In genomic region chr7:41809487-41810257, GRCh38 we compare ENCODE assay signal across 11 cellular contexts.
DNase-seq lines count a peak whose midpoint lies in the region; ATAC-seq and TF ChIP-seq lines count a peak whose summit lies in the region.
"Had no signal": no experiment of that assay in that cellular context is flagged by ENCODE, and none has a peak within 500 bp of the region (broad histone marks: within the 10 kb centered on the region; RNA-seq: fewer than 3 reads in every experiment).

No MANE protein-coding gene starts in this region.

- peaks cover 2% of the 10 kb centered on the region for H3K36me3 Mint-ChIP-seq in T-helper 2 cell treated with Interferon-gamma antibody and Interleukin-4, amounts not matched to agents 5 μg/mL and 100 μg/mL, for 36 hours (ENCODE audit: low read depth)

- H3K4me1 Mint-ChIP-seq in T-helper 2 cell treated with Interferon-gamma antibody and Interleukin-4, amounts not matched to agents 5 μg/mL and 100 μg/mL, for 36 hours (ENCODE audit: low read depth): peaks cover 6% of the 10 kb centered on the region

- H3K4me3 ChIP-seq in fibroblast of the aortic adventitia (ENCODE audit: low read depth, low read length): no peak overlapping the region
- H3K4me3 ChIP-seq: K562 had no signal

- no peak for TF ChIP-seq CTCF in fibroblast of the aortic adventitia (IDR thresholded peaks at IDR 0.05; ENCODE audit: insufficient read depth, low read length)

- H3K27me3 Mint-ChIP-seq in T-helper 2 cell treated with Interferon-gamma antibody and Interleukin-4, amounts not matched to agents 5 μg/mL and 100 μg/mL, for 36 hours (ENCODE audit: low read depth): no peaks in the 10 kb centered on the region

- ATAC-seq in GM21717 (IDR thresholded peaks at IDR 0.05; ENCODE audit: unreplicated experiment) (peak; percentile 12), HG03571 (IDR thresholded peaks at IDR 0.05; ENCODE audit: unreplicated experiment) (peak; percentile 12)
- ATAC-seq: K562 had no signal

- no peak overlapping the region for H3K27ac Mint-ChIP-seq in T-helper 2 cell treated with Interferon-gamma antibody and Interleukin-4, amounts not matched to agents 5 μg/mL and 100 μg/mL, for 36 hours

- H3K9me3 Mint-ChIP-seq in T-helper 2 cell treated with Interferon-gamma antibody and Interleukin-4, amounts not matched to agents 5 μg/mL and 100 μg/mL, for 36 hours: no peaks in the 10 kb centered on the region

- H3K4me3 Mint-ChIP-seq in T-helper 2 cell treated with Interferon-gamma antibody and Interleukin-4, amounts not matched to agents 5 μg/mL and 100 μg/mL, for 36 hours: no peak overlapping the region

- peak; percentile 40 for DNase-seq in GM04504 (ENCODE audit: low read depth)
- peak; percentile 58 for DNase-seq in fibroblast of the aortic adventitia (ENCODE audit: low read depth)
- DNase-seq in NCI-H1694 (lab: John Stamatoyannopoulos, UW): no peak
- no peak for DNase-seq in NOMO-1 treated with DMSO at 0.1 percent for 48 hours (lab: John Stamatoyannopoulos, UW; ENCODE audit: unreplicated experiment)
- DNase-seq in T-helper 2 cell treated with Interferon-gamma antibody and Interleukin-4, amounts not matched to agents 5 μg/mL and 100 μg/mL, for 36 hours (ENCODE audit: low spot score): no peak
- no peak for DNase-seq in NCI-H1417 (lab: John Stamatoyannopoulos, UW)
- DNase-seq: activated naive CD4-positive, alpha-beta T cell treated with Interleukin-2 at 50 U/mL for 16 hours; Calu3 had no signal

Comparison
In these comparisons a context has a peak if more than half of its experiments do, and no peak if none do; other contexts are left out.
1. DNase-seq: peak in GM04504 (single experiment) and fibroblast of the aortic adventitia (single experiment); none in NCI-H1694 (single experiment), NOMO-1 treated with DMSO at 0.1 percent for 48 hours (single experiment), T-helper 2 cell treated with Interferon-gamma antibody and Interleukin-4, amounts not matched to agents 5 μg/mL and 100 μg/mL, for 36 hours (single experiment) and NCI-H1417 (0 of 3).